ENCODE assay signal across 30 cellular contexts in the genomic region with DNA sequence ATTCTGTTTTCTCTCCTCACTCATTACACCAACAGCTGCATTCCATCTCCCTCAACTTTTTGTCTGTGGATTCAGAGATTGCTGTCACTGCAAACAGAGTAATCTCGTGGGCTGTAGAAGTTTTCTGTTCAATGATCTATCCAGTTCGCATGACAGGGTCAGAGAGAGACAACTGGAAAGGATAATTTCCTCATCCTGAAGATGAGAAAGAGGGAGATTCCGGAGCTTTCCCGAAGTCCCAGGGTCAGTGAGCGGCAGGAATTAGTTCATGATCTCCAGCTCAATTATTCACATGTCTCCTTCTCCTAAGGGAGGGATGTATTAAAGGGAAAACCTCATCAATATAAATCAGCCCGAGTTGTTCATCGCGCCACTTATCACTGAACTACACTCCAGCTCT.
"Had no signal": no experiment of that assay in that cellular context is flagged by ENCODE, and none has a peak within 500 bp of the region (broad histone marks: within the 10 kb centered on the region; RNA-seq: fewer than 3 reads in every experiment).

No MANE protein-coding gene starts in this region.

- H3K9me3 ChIP-seq: adrenal gland, body of pancreas, colonic mucosa, esophagus muscularis mucosa, gastroesophageal sphincter had no signal

- H3K27ac ChIP-seq: adrenal gland, body of pancreas, cardiac muscle cell, colonic mucosa, dorsolateral prefrontal cortex, esophagus muscularis mucosa, foreskin keratinocyte, gastroesophageal sphincter had no signal

- H3K27me3 ChIP-seq: body of pancreas, cardiac muscle cell, colonic mucosa had no signal

- H3K36me3 ChIP-seq: adrenal gland, cardiac muscle cell, colonic mucosa, esophagus muscularis mucosa, gastroesophageal sphincter had no signal

- H3K4me1 ChIP-seq: adrenal gland, colonic mucosa, esophagus muscularis mucosa, foreskin keratinocyte, gastroesophageal sphincter had no signal

- DNase-seq: activated CD4-positive, alpha-beta memory T cell treated with anti-CD3 and anti-CD28 coated beads for 36 hours; activated CD4-positive, alpha-beta T cell treated with anti-CD3 and anti-CD28 coated beads for 36 hours; activated CD4-positive, alpha-beta T cell treated with anti-CD3 and anti-CD28 coated beads, Interleukin-2, amount 10 ng/mL, durations not matched to agents 24 days and 14 days; activated CD4-positive, CD25-positive, alpha-beta regulatory T cell; activated CD4-positive, CD25-positive, alpha-beta regulatory T cell treated with anti-CD3 and anti-CD28 coated beads, Interleukin-2, amount 50 U/mL, for 72 hours; activated CD8-positive, alpha-beta memory T cell treated with anti-CD3 and anti-CD28 coated beads, Interleukin-2, amount 10 ng/mL, durations not matched to agents 7 days and 5 days; activated CD8-positive, alpha-beta memory T cell treated with anti-CD3 and anti-CD28 coated beads, Interleukin-2, amount 50 U/mL, for 4 hours; activated CD8-positive, alpha-beta T cell treated with anti-CD3 and anti-CD28 coated beads, Interleukin-2, amount 10 ng/mL, durations not matched to agents 7 days and 5 days; activated effector memory CD4-positive, alpha-beta T cell treated with anti-CD3 and anti-CD28 coated beads, Interleukin-2, amount 50 U/mL, for 16 hours; activated naive CD4-positive, alpha-beta T cell treated with anti-CD3 and anti-CD28 coated beads for 36 hours; activated naive CD8-positive, alpha-beta T cell treated with anti-CD3 and anti-CD28 coated beads for 36 hours; activated naive CD8-positive, alpha-beta T cell treated with anti-CD3 and anti-CD28 coated beads, Interleukin-2, amount 50 U/mL, for 24 hours; activated T-cell treated with anti-CD3 and anti-CD28 coated beads, Interleukin-2, amount 50 U/mL, for 1 hour; activated T-cell treated with anti-CD3 and anti-CD28 coated beads, Interleukin-2, amount 50 U/mL, for 48 hours; adrenal gland; amygdala; aorta; body of pancreas; central memory CD4-positive, alpha-beta T cell; cerebellar nuclear complex; colonic mucosa; dorsolateral prefrontal cortex; effector memory CD4-positive, alpha-beta T cell; endodermal cell; erythroblast; foreskin keratinocyte; T-helper 2 cell had no signal

- H3K4me3 ChIP-seq: adrenal gland, body of pancreas, cardiac muscle cell, colonic mucosa, dorsolateral prefrontal cortex, esophagus muscularis mucosa, gastroesophageal sphincter had no signal

- ATAC-seq: activated CD4-positive, alpha-beta T cell treated with anti-CD3 and anti-CD28 coated beads for 36 hours; activated CD8-positive, alpha-beta memory T cell treated with anti-CD3 and anti-CD28 coated beads, Interleukin-2, amount 10 ng/mL, durations not matched to agents 7 days and 5 days; activated CD8-positive, alpha-beta T cell treated with anti-CD3 and anti-CD28 coated beads, Interleukin-2, amount 10 ng/mL, durations not matched to agents 7 days and 5 days; activated naive CD8-positive, alpha-beta T cell treated with anti-CD3 and anti-CD28 coated beads, Interleukin-2, amount 50 U/mL, for 24 hours; body of pancreas; foreskin keratinocyte; gastroesophageal sphincter had no signal
